ENCODE assay signal across 27 cellular contexts in genomic region chr11:77024745-77025144, GRCh38. TPM values are rescaled to one million over a fixed set of nuclear protein-coding genes. Genes with fewer than 3 reads are reported as not detected.
"Had no signal": no experiment of that assay in that cellular context is flagged by ENCODE, and none has a peak within 500 bp of the region (broad histone marks: within the 10 kb centered on the region; RNA-seq: fewer than 3 reads in every experiment).

No MANE protein-coding gene starts in this region.

- FAIRE-seq: RCC 7860 had no signal

- ATAC-seq: activated CD4-positive, alpha-beta T cell treated with anti-CD3 and anti-CD28 coated beads for 36 hours; activated T-cell treated with anti-CD3 and anti-CD28 coated beads, Interleukin-2, amount 50 U/mL, for 72 hours; PC-3 had no signal

- H3K27ac ChIP-seq: brain microvascular endothelial cell, cardiac muscle cell, VCaP had no signal

- H3K4me3 ChIP-seq: cardiac muscle cell had no signal

- DNase-seq: activated CD4-positive, alpha-beta memory T cell treated with anti-CD3 and anti-CD28 coated beads, Interleukin-2, amount 10 ng/mL, durations not matched to agents 7 days and 5 days; activated CD4-positive, alpha-beta T cell treated with anti-CD3 and anti-CD28 coated beads for 36 hours; activated CD4-positive, alpha-beta T cell treated with anti-CD3 and anti-CD28 coated beads, Interleukin-2, amount 50 U/mL, for 1 hour; activated gamma-delta T cell treated with Interleukin-2 at 50 U/mL for 16 hours; activated naive CD4-positive, alpha-beta T cell treated with anti-CD3 and anti-CD28 coated beads, Interleukin-2, amount 10 ng/mL, durations not matched to agents 7 days and 5 days; activated naive CD8-positive, alpha-beta T cell treated with anti-CD3 and anti-CD28 coated beads for 36 hours; activated T-cell treated with anti-CD3 and anti-CD28 coated beads for 4 hours; activated T-cell treated with anti-CD3 and anti-CD28 coated beads, Interleukin-2, amount 50 U/mL, for 72 hours; brain microvascular endothelial cell; NCI-H1092; NCI-H1417; NCI-H1930; NCI-H2171; NCI-H2227 treated with DMSO at 0.1 percent for 48 hours; NCI-H446 treated with DMSO at 0.1 percent for 48 hours; NCI-H524 treated with DMSO at 0.1 percent for 48 hours; NCI-H82; PC-3; SIG-M5; T-helper 1 cell had no signal

- H3K27me3 ChIP-seq: brain microvascular endothelial cell, cardiac muscle cell had no signal

- H3K36me3 ChIP-seq: brain microvascular endothelial cell, cardiac muscle cell had no signal

RNA-seq across cellular contexts. Expression of gene B3GNT6, which starts 9.5 kb away (rescaled TPM):
- total RNA-seq: activated CD4-positive, alpha-beta memory T cell treated with anti-CD3 and anti-CD28 coated beads, Interleukin-2, amount 10 ng/mL, durations not matched to agents 7 days and 5 days; activated CD4-positive, alpha-beta T cell treated with anti-CD3 and anti-CD28 coated beads for 36 hours; activated CD8-positive, alpha-beta memory T cell treated with anti-CD3 and anti-CD28 coated beads for 36 hours; activated naive CD8-positive, alpha-beta T cell treated with anti-CD3 and anti-CD28 coated beads for 36 hours; activated T-cell treated with anti-CD3 and anti-CD28 coated beads, Interleukin-2, amount 50 U/mL, for 72 hours; activated T-helper 2 cell treated with anti-CD3 and anti-CD28 coated beads, Interferon-gamma antibody, Interleukin-2, Interleukin-4, amounts not matched to agents 10 μg/mL and 5 μg/mL and 100 μg/mL, durations not matched to agents 14 hours and 24 hours and 36 hours; cardiac muscle cell; MCF 10A; T-helper 2 cell treated with Interferon-gamma antibody and Interleukin-4, amounts not matched to agents 100 ng/mL and 5 ng/mL, for 36 hours had no signal
- polyA plus RNA-seq: cardiac muscle cell had no signal
